24 cellular contexts compared by ENCODE assay signal in the genomic region with DNA sequence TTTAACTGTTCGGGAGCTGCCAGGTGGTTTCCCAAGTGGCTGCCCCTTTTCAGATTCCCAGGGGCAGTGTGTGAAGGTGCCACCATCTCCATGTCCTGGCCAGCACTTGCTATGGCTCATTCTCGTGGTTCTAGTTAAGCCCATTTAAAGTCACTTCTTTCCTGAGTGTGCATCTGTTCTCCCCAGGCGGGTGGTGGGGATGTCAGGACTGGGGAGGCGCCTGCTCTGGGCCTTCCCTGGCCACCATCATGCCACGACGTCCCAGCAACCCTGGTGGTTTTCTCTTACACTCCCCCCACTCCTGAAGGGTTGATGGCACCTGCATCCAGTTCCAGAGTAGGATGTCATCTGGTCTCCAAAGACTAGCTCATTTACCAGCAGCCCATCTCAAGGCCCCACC.
"Had no signal": no experiment of that assay in that cellular context is flagged by ENCODE, and none has a peak within 500 bp of the region (broad histone marks: within the 10 kb centered on the region; RNA-seq: fewer than 3 reads in every experiment).

No MANE protein-coding gene starts in this region.

- DNase-seq: colonic mucosa; cortex of kidney; effector CD8-positive, alpha-beta T cell; effector memory CD8-positive, alpha-beta T cell; endodermal cell; erythroblast; esophagus squamous epithelium; foreskin fibroblast; foreskin melanocyte; gastrocnemius medialis; glutamatergic neuron; head of caudate nucleus; heart right ventricle; hippocampal formation; left cardiac atrium; left lung; left ventricle myocardium superior; lower lobe of right lung; mesenchymal stem cell; midbrain; mucosa of descending colon; naive B cell had no signal

- ATAC-seq: effector memory CD8-positive, alpha-beta T cell; esophagus mucosa; gastrocnemius medialis; heart right ventricle; left cardiac atrium; left lung; left ventricle myocardium superior; lower lobe of right lung; mucosa of descending colon had no signal

- H3K4me1 ChIP-seq: colonic mucosa, esophagus squamous epithelium, gastrocnemius medialis, heart right ventricle, left lung, lower lobe of right lung had no signal

- H3K4me3 ChIP-seq: colonic mucosa, esophagus squamous epithelium, gastrocnemius medialis, heart right ventricle, left lung, lower lobe of right lung, mucosa of descending colon had no signal

- H3K27me3 ChIP-seq: colonic mucosa, esophagus squamous epithelium, gastrocnemius medialis, left lung had no signal

- H3K36me3 ChIP-seq: colonic mucosa, esophagus squamous epithelium, gastrocnemius medialis, heart right ventricle, left lung, lower lobe of right lung had no signal

- H3K27ac ChIP-seq: colonic mucosa, epithelial cell of prostate, esophagus squamous epithelium, gastrocnemius medialis, heart right ventricle, left lung, lower lobe of right lung had no signal

- H3K9me3 ChIP-seq: colonic mucosa, esophagus squamous epithelium, gastrocnemius medialis, heart right ventricle, left lung, lower lobe of right lung, mucosa of descending colon had no signal
